In the genomic region with DNA sequence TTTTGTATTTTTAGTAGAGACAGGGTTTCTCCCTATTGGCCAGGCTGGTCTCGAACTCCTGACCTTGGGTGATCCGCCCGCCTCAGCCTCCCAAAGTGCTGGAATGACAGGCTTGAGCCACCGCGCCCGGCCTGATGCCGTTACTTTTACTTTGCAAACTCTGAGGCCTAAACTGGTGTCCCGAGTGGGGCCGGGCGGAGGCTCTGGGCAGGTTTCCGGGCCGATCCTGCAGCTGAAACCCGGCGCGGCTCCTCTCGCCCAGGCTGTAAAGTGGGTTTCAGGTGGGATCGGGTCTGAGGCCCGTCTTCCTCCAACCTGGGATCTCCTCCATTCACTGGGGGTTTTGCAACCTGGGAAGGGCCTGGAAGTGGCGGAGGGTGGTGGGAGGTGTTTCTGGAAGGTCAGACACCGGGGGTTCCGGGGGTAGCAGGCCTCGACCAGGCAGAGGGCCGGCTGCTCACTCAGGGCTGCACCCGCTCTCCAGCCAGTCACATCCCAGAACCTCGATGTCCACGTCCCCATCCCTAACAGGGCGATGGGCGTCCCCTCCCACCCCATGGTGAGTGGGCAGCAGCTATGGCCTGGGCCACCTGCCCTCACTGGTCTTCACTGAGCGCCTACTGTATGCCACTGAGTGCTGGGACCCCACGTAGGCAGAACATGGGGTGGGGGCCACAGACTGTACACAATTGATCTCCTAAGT, we compare ENCODE assay signal across 1 cellular context.
TF ChIP-seq lines count a peak whose summit lies in the region.

No MANE protein-coding gene starts in this region.

TF ChIP-seq in K562, 482 proteins besides CTCF, POLR2A, EP300 and RAD21:
- TF ChIP-seq LEF1 (IDR thresholded peaks at IDR 0.05) (no peak), NR4A1 (CRISPR knock-in tag; IDR thresholded peaks at IDR 0.05) (no peak), NR4A1 (tag; IDR thresholded peaks at IDR 0.05) (no peak), NCOR1 (IDR thresholded peaks at IDR 0.05) (no peak), SIN3A (IDR thresholded peaks at IDR 0.05; ENCODE audit: borderline replicate concordance in 2 of 2, control insufficient read depth in 1 of 2, low read depth in 2 of 2, low read length in 2 of 2) (no peak), ZNF12 (CRISPR knock-in tag; IDR thresholded peaks at IDR 0.05) (peak; percentile 52; the same call in 1 of the 2 replicates), POLR2G (IDR thresholded peaks at IDR 0.05; ENCODE audit: low read depth, low read length) (peak; percentile 51), NR1H2 (CRISPR knock-in tag; IDR thresholded peaks at IDR 0.05) (peak; percentile 72; the same call in 1 of the 2 replicates), ZNF347 (CRISPR knock-in tag; IDR thresholded peaks at IDR 0.05; ENCODE audit: low read depth) (no peak), SREBF2 (CRISPR knock-in tag; IDR thresholded peaks at IDR 0.05) (0 out of 2 replicates have a peak, but pooled peaks have one; percentile 27), KAT7 (CRISPR knock-in tag; IDR thresholded peaks at IDR 0.05; ENCODE audit: borderline replicate concordance) (no peak), ZNF174 (CRISPR knock-in tag; IDR thresholded peaks at IDR 0.05) (no peak), ZNF79 (CRISPR knock-in tag; IDR thresholded peaks at IDR 0.05; ENCODE audit: low read depth) (no peak), IFI16 (CRISPR knock-in tag; IDR thresholded peaks at IDR 0.05) (no peak), ZNF586 (CRISPR knock-in tag; conservative IDR thresholded peaks at IDR 0.05) (no peak), KHSRP (IDR thresholded peaks at IDR 0.05) (no peak), ZNF239 (CRISPR knock-in tag; IDR thresholded peaks at IDR 0.05) (no peak), RBFOX2 (IDR thresholded peaks at IDR 0.05; ENCODE audit: low read depth, low read length) (peak; percentile 30; the same call in 1 of the 2 replicates), ZNF146 (CRISPR knock-in tag; IDR thresholded peaks at IDR 0.05; ENCODE audit: unreplicated experiment) (no peak), HDAC3 (IDR thresholded peaks at IDR 0.05; ENCODE audit: borderline replicate concordance, partially characterized antibody) (no peak), DDX20 (tag; IDR thresholded peaks at IDR 0.05; ENCODE audit: low read depth) (no peak), SIRT6 (IDR thresholded peaks at IDR 0.05; ENCODE audit: low read depth, low read length) (no peak)
- TF ChIP-seq, protein P1, sequence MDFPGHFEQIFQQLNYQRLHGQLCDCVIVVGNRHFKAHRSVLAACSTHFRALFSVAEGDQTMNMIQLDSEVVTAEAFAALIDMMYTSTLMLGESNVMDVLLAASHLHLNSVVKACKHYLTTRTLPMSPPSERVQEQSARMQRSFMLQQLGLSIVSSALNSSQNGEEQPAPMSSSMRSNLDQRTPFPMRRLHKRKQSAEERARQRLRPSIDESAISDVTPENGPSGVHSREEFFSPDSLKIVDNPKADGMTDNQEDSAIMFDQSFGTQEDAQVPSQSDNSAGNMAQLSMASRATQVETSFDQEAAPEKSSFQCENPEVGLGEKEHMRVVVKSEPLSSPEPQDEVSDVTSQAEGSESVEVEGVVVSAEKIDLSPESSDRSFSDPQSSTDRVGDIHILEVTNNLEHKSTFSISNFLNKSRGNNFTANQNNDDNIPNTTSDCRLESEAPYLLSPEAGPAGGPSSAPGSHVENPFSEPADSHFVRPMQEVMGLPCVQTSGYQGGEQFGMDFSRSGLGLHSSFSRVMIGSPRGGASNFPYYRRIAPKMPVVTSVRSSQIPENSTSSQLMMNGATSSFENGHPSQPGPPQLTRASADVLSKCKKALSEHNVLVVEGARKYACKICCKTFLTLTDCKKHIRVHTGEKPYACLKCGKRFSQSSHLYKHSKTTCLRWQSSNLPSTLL (IDR thresholded peaks at IDR 0.05), result no peak
- TF ChIP-seq, protein P2, sequence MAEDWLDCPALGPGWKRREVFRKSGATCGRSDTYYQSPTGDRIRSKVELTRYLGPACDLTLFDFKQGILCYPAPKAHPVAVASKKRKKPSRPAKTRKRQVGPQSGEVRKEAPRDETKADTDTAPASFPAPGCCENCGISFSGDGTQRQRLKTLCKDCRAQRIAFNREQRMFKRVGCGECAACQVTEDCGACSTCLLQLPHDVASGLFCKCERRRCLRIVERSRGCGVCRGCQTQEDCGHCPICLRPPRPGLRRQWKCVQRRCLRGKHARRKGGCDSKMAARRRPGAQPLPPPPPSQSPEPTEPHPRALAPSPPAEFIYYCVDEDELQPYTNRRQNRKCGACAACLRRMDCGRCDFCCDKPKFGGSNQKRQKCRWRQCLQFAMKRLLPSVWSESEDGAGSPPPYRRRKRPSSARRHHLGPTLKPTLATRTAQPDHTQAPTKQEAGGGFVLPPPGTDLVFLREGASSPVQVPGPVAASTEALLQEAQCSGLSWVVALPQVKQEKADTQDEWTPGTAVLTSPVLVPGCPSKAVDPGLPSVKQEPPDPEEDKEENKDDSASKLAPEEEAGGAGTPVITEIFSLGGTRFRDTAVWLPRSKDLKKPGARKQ (CRISPR knock-in tag; IDR thresholded peaks at IDR 0.05), result no peak
- TF ChIP-seq, protein P3, sequence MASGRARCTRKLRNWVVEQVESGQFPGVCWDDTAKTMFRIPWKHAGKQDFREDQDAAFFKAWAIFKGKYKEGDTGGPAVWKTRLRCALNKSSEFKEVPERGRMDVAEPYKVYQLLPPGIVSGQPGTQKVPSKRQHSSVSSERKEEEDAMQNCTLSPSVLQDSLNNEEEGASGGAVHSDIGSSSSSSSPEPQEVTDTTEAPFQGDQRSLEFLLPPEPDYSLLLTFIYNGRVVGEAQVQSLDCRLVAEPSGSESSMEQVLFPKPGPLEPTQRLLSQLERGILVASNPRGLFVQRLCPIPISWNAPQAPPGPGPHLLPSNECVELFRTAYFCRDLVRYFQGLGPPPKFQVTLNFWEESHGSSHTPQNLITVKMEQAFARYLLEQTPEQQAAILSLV (tag; IDR thresholded peaks at IDR 0.05), result no peak
